ENCODE assay signal across 26 cellular contexts in genomic region chr13:93375491-93375890, GRCh38.
"Had no signal": no experiment of that assay in that cellular context is flagged by ENCODE, and none has a peak within 500 bp of the region (broad histone marks: within the 10 kb centered on the region; RNA-seq: fewer than 3 reads in every experiment).

No MANE protein-coding gene starts in this region.

- H3K4me1 Mint-ChIP-seq: naive B cell; natural killer cell; stimulated activated naive B cell treated with anti-CD40 and anti-IgM and Interleukin-4, amounts not matched to agents 10 μg/mL and 1 μg/mL and 100 μg/mL, for 72 hours had no signal

- H3K4me3 ChIP-seq: left lung, lower lobe of right lung, neural progenitor cell, right atrium auricular region, right lobe of liver, smooth muscle cell, suprapubic skin, thoracic aorta, tibial artery, upper lobe of right lung had no signal

- H3K27ac ChIP-seq: left lung, lower lobe of right lung, neural progenitor cell, neutrophil, parathyroid adenoma, right atrium auricular region, right lobe of liver, suprapubic skin, thoracic aorta, tibial artery, upper lobe of right lung had no signal

- H3K36me3 ChIP-seq: left lung, lower lobe of right lung, neural progenitor cell, neutrophil, right atrium auricular region, right lobe of liver, suprapubic skin, thoracic aorta, tibial artery, upper lobe of right lung had no signal

- H3K9me3 ChIP-seq: left lung, lower lobe of right lung, right atrium auricular region, right lobe of liver, suprapubic skin, thoracic aorta, tibial artery, upper lobe of right lung had no signal

- H3K4me1 ChIP-seq: left lung, lower lobe of right lung, neural progenitor cell, parathyroid adenoma, right atrium auricular region, right lobe of liver, suprapubic skin, upper lobe of right lung had no signal

- H3K27ac Mint-ChIP-seq: mesothelial cell of epicardium; naive B cell; natural killer cell; nephron progenitor cell; neural progenitor cell; stimulated activated naive B cell treated with anti-CD40 and anti-IgM and Interleukin-4, amounts not matched to agents 10 μg/mL and 1 μg/mL and 100 μg/mL, for 72 hours; stimulated activated naive CD8-positive, alpha-beta T cell treated with anti-CD3 and anti-CD28 coated beads, Interleukin-15, Interleukin-2, amounts not matched to agents 100 ng/mL and 50 ng/mL, for 24 hours had no signal

- H3K4me3 Mint-ChIP-seq: mesothelial cell of epicardium; natural killer cell; nephron progenitor cell; neural progenitor cell; stimulated activated naive B cell treated with anti-CD40 and anti-IgM and Interleukin-4, amounts not matched to agents 10 μg/mL and 1 μg/mL and 100 μg/mL, for 72 hours; stimulated activated naive CD8-positive, alpha-beta T cell treated with anti-CD3 and anti-CD28 coated beads, Interleukin-15, Interleukin-2, amounts not matched to agents 100 ng/mL and 50 ng/mL, for 24 hours had no signal

- H3K27me3 Mint-ChIP-seq: naive B cell; stimulated activated naive B cell treated with anti-CD40 and anti-IgM and Interleukin-4, amounts not matched to agents 10 μg/mL and 1 μg/mL and 100 μg/mL, for 72 hours had no signal

- H3K36me3 Mint-ChIP-seq: mesothelial cell of epicardium; naive B cell; natural killer cell; neural progenitor cell; stimulated activated naive B cell treated with anti-CD40 and anti-IgM and Interleukin-4, amounts not matched to agents 10 μg/mL and 1 μg/mL and 100 μg/mL, for 72 hours had no signal

- H3K27me3 ChIP-seq: left lung, neural progenitor cell, neutrophil, right atrium auricular region, right lobe of liver, suprapubic skin, tibial artery, upper lobe of right lung had no signal

- H3K9me3 Mint-ChIP-seq: mesothelial cell of epicardium; nephron progenitor cell; neural progenitor cell; stimulated activated naive CD8-positive, alpha-beta T cell treated with anti-CD3 and anti-CD28 coated beads, Interleukin-15, Interleukin-2, amounts not matched to agents 100 ng/mL and 50 ng/mL, for 24 hours had no signal

- ATAC-seq: left lung; lower lobe of right lung; natural killer cell; stimulated activated naive B cell treated with anti-CD40 and anti-IgM and Interleukin-4, amounts not matched to agents 10 μg/mL and 1 μg/mL and 100 μg/mL, for 72 hours; upper lobe of right lung had no signal

- DNase-seq: islet precursor cell; left lung; lower lobe of right lung; mammary epithelial cell; mesendoderm; naive B cell; natural killer cell; nephron progenitor cell; occipital lobe; right lobe of liver; stimulated activated CD4-positive, alpha-beta T cell treated with anti-CD3 and anti-CD28 coated beads, Interleukin-1b, Interleukin-23, amount 100 ng/mL, for 48 hours; stimulated activated CD4-positive, alpha-beta T cell treated with anti-CD3 and anti-CD28 coated beads, Interleukin-2, amount 100 ng/mL, for 48 hours; stimulated activated CD4-positive, alpha-beta T cell treated with anti-CD3 and anti-CD28 coated beads, Interleukin-4, amount 100 ng/mL, for 4 hours; stimulated activated naive B cell treated with anti-CD40 and anti-IgM and Interleukin-4, amounts not matched to agents 10 μg/mL and 1 μg/mL and 100 μg/mL, for 72 hours; tibial artery; trophoblast cell; upper lobe of right lung had no signal
